ENCODE assay signal across 8 cellular contexts in genomic region chr2:27322301-27322765, GRCh38. TPM values are rescaled to one million over a fixed set of nuclear protein-coding genes. Genes with fewer than 3 reads are reported as not detected.
DNase-seq lines count a peak whose midpoint lies in the region; TF ChIP-seq lines count a peak whose summit lies in the region.

No MANE protein-coding gene starts in this region.

- H3K4me1 ChIP-seq in Caco-2 (peaks cover 19% of the 10 kb centered on the region), rectal smooth muscle tissue (ENCODE audit: control insufficient read depth, insufficient read depth, low read length) (peaks cover 10% of the 10 kb centered on the region)

- POLR2A ChIA-PET in Caco-2 (lab: Charles Lee): interaction anchor here (0.5 to 0.6 kb wide), 2 partner anchors 28 to 47 kb away, joined by 4 read pairs; partner anchors contain the start of gene EIF2B4
- POLR2A ChIA-PET in activated CD4-positive, alpha-beta memory T cell treated with anti-CD3 and anti-CD28 coated beads, Interleukin-2, amount 10 ng/mL, durations not matched to agents 7 days and 5 days (lab: Charles Lee): interaction anchor here (0.8 to 3.4 kb wide), 22 partner anchors 8 to 341 kb away, joined by 3 to 22 read pairs (median 6); partner anchors contain the start of genes AGBL5, GTF3C2, OST4 and PPM1G

- no peak for TF ChIP-seq CTCF in Caco-2 (IDR thresholded peaks at IDR 0.05; ENCODE audit: insufficient read depth in 1 of 2, low read depth in 1 of 2, low read length in 1 of 2, severe bottlenecking in 1 of 2, unreplicated experiment in 1 of 2)

- DNase-seq in Caco-2 (peak in 1 of 2 experiments; percentile 20), HK-2 (ENCODE audit: unreplicated experiment) (peak; percentile 55), glomerular visceral epithelial cell (ENCODE audit: extremely low spot score) (peak; percentile 28), T-helper 9 cell (no peak), OCI-M2 (lab: John Stamatoyannopoulos, UW; ENCODE audit: unreplicated experiment) (no peak), mesenteric fat pad (ENCODE audit: low spot score) (no peak)
- peak; percentile 31 for DNase-seq in activated CD4-positive, alpha-beta memory T cell treated with anti-CD3 and anti-CD28 coated beads, Interleukin-2, amount 10 ng/mL, durations not matched to agents 7 days and 5 days

- CTCF ChIA-PET in Caco-2 (lab: Charles Lee): interaction anchor here (1.0 to 1.3 kb wide), 2 partner anchors 34 to 49 kb away, joined by 3 to 6 read pairs; partner anchors contain the start of gene GTF3C2
- CTCF ChIA-PET in activated CD4-positive, alpha-beta memory T cell treated with anti-CD3 and anti-CD28 coated beads, Interleukin-2, amount 10 ng/mL, durations not matched to agents 7 days and 5 days (lab: Charles Lee): interaction anchor here (0.9 to 3.0 kb wide), 7 partner anchors 10 to 361 kb away, joined by 3 to 19 read pairs (median 3); partner anchors contain the start of gene TRIM54

- H3K27ac Mint-ChIP-seq in Caco-2 (ENCODE audit: unreplicated experiment): peak overlapping the region; percentile 99
- H3K27ac Mint-ChIP-seq in activated CD4-positive, alpha-beta memory T cell treated with anti-CD3 and anti-CD28 coated beads, Interleukin-2, amount 10 ng/mL, durations not matched to agents 7 days and 5 days: peak overlapping the region; percentile 79

- H3K9me3 Mint-ChIP-seq in Caco-2 (ENCODE audit: unreplicated experiment): no peaks in the 10 kb centered on the region
- no peaks in the 10 kb centered on the region for H3K9me3 Mint-ChIP-seq in activated CD4-positive, alpha-beta memory T cell treated with anti-CD3 and anti-CD28 coated beads, Interleukin-2, amount 10 ng/mL, durations not matched to agents 7 days and 5 days

- H3K36me3 Mint-ChIP-seq in Caco-2 (ENCODE audit: insufficient read depth, unreplicated experiment): peaks cover 44% of the 10 kb centered on the region
- peaks cover 23% of the 10 kb centered on the region for H3K36me3 Mint-ChIP-seq in activated CD4-positive, alpha-beta memory T cell treated with anti-CD3 and anti-CD28 coated beads, Interleukin-2, amount 10 ng/mL, durations not matched to agents 7 days and 5 days (ENCODE audit: low read depth)

- no peaks in the 10 kb centered on the region for H3K9me3 ChIP-seq in Caco-2

- H3K27ac ChIP-seq in rectal smooth muscle tissue (ENCODE audit: low read depth, low read length): peak overlapping the region; percentile 95

- BruUV-seq in Caco-2 (replicated peaks; lab: Mats Ljungman, UMichigan): TSS peak; percentile 84

- H3K4me3 Mint-ChIP-seq in Caco-2 (ENCODE audit: unreplicated experiment): peak overlapping the region; percentile 94
- H3K4me3 Mint-ChIP-seq in activated CD4-positive, alpha-beta memory T cell treated with anti-CD3 and anti-CD28 coated beads, Interleukin-2, amount 10 ng/mL, durations not matched to agents 7 days and 5 days: peak overlapping the region; percentile 97

- peaks cover 24% of the 10 kb centered on the region for H3K4me1 Mint-ChIP-seq in Caco-2 (ENCODE audit: low read depth, unreplicated experiment)
- peaks cover 22% of the 10 kb centered on the region for H3K4me1 Mint-ChIP-seq in activated CD4-positive, alpha-beta memory T cell treated with anti-CD3 and anti-CD28 coated beads, Interleukin-2, amount 10 ng/mL, durations not matched to agents 7 days and 5 days

- peak overlapping the region; percentile 62 for H3K4me3 ChIP-seq in Caco-2 (ENCODE audit: low read depth, low read length)
- peak overlapping the region; percentile 96 for H3K4me3 ChIP-seq in rectal smooth muscle tissue (ENCODE audit: low read length)

- H3K9ac ChIP-seq in rectal smooth muscle tissue (ENCODE audit: low read length): peak overlapping the region; percentile 49

- intact Hi-C loops in Caco-2 (cut with micrococcal nuclease; ENCODE audit: unreplicated experiment): no loop called here

- H3K36me3 ChIP-seq in Caco-2 (ENCODE audit: control insufficient read depth, insufficient read depth, low read length) (no peaks in the 10 kb centered on the region), rectal smooth muscle tissue (ENCODE audit: control insufficient read depth, insufficient read depth, low read length) (no peaks in the 10 kb centered on the region)

- H3K27me3 ChIP-seq in Caco-2 (replicated peaks; ENCODE audit: control insufficient read depth, insufficient read depth, low read length) (no peaks in the 10 kb centered on the region), rectal smooth muscle tissue (ENCODE audit: control insufficient read depth, insufficient read depth, low read length) (no peaks in the 10 kb centered on the region)

- no peaks in the 10 kb centered on the region for H3K27me3 Mint-ChIP-seq in Caco-2 (ENCODE audit: insufficient read depth, unreplicated experiment)
- H3K27me3 Mint-ChIP-seq in activated CD4-positive, alpha-beta memory T cell treated with anti-CD3 and anti-CD28 coated beads, Interleukin-2, amount 10 ng/mL, durations not matched to agents 7 days and 5 days: no peaks in the 10 kb centered on the region

RNA-seq across cellular contexts. Expression of gene MPV17, which starts 0.6 kb away (rescaled TPM):
- total RNA-seq in Caco-2 (2022) (43.4 and 50.6 TPM in 2 replicates), mesenteric fat pad (61.9 TPM)
- 10 to 100 TPM; 83.3 to 83.9 TPM for total RNA-seq in activated CD4-positive, alpha-beta memory T cell treated with anti-CD3 and anti-CD28 coated beads, Interleukin-2, amount 10 ng/mL, durations not matched to agents 7 days and 5 days

RNA-seq across cellular contexts. Expression of gene UCN, which starts 14.1 kb away (rescaled TPM):
- total RNA-seq in Caco-2 (2022): 0.86 TPM in 1 of 2 replicates, not detected in the other
- 1 to 10 TPM; 2.2 to 3.0 TPM for total RNA-seq in activated CD4-positive, alpha-beta memory T cell treated with anti-CD3 and anti-CD28 coated beads, Interleukin-2, amount 10 ng/mL, durations not matched to agents 7 days and 5 days
- 1.0 TPM for total RNA-seq in mesenteric fat pad

RNA-seq across cellular contexts. Expression of gene GTF3C2, which starts 34.2 kb away (rescaled TPM):
- total RNA-seq in Caco-2 (2022): 81.0 and 91.4 TPM in 2 replicates
- total RNA-seq in activated CD4-positive, alpha-beta memory T cell treated with anti-CD3 and anti-CD28 coated beads, Interleukin-2, amount 10 ng/mL, durations not matched to agents 7 days and 5 days: 10 to 100 TPM; 49.0 to 49.1 TPM
- total RNA-seq in mesenteric fat pad: 44.8 TPM

RNA-seq across cellular contexts. Expression of gene TRIM54, which starts 40.1 kb away (rescaled TPM):
- total RNA-seq in Caco-2 (2022): 0.25 TPM in 1 of 2 replicates, not detected in the other
- under 1 TPM in 1 of 2 experiments, not detected in 1; 0.13 TPM for total RNA-seq in activated CD4-positive, alpha-beta memory T cell treated with anti-CD3 and anti-CD28 coated beads, Interleukin-2, amount 10 ng/mL, durations not matched to agents 7 days and 5 days
- not detected for total RNA-seq in mesenteric fat pad

RNA-seq across cellular contexts. Expression of gene DNAJC5G, which starts 47.1 kb away (rescaled TPM):
- total RNA-seq in Caco-2 (2022): 0.25 and 0.51 TPM in 2 replicates
- total RNA-seq in activated CD4-positive, alpha-beta memory T cell treated with anti-CD3 and anti-CD28 coated beads, Interleukin-2, amount 10 ng/mL, durations not matched to agents 7 days and 5 days: not detected
- total RNA-seq in mesenteric fat pad: not detected

Comparison
In these comparisons a context has a peak if more than half of its experiments do, and no peak if none do; other contexts are left out.
1. DNase-seq: peak in HK-2 (single experiment), activated CD4-positive, alpha-beta memory T cell treated with anti-CD3 and anti-CD28 coated beads, Interleukin-2, amount 10 ng/mL, durations not matched to agents 7 days and 5 days (single experiment) and glomerular visceral epithelial cell (single experiment); none in T-helper 9 cell (single experiment), OCI-M2 (single experiment) and mesenteric fat pad (single experiment).